Comparison of ENCODE assay signal across 1 cellular context in the genomic region with DNA sequence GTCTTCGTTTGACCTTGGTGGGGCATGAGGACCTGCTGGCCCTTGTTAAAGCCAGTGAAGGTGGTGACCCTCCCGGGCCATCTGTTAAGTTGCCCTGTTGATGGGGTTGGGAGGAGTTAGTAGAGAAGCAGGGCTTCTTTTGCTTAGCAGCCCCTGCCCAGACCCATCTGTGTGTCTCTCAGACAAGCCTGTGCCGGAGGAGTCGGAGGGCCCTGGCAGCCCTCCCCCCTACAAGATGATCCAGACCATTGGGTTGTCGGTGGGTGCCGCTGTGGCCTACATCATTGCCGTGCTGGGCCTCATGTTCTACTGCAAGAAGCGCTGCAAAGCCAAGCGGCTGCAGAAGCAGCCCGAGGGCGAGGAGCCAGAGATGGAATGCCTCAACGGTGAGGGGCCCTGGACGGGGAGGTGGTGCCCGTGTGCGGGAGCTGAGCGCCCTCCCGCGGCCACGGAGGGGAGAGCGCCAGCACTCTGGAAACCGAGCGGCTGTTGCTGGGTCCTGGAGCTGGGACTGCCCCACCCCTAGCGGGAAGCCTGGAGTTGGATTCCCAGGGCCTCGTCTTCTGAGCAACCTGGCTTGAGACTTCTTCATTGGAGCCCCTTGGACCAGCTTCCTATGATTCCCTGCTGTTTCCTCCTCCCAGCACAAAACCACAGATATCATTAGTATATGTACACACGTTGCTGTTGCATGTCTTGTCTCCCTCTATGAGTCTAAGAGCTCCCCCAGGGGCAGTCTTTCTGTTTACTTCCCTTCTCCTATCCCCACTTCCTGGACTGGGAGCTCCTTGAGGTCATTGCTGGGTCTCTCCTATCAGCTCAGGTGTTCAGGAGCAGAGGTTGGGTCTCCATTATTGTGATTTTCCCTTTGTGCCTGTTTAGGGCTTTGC.
TF ChIP-seq lines count a peak whose summit lies in the region.

No MANE protein-coding gene starts in this region.

TF ChIP-seq in HepG2, 621 proteins besides CTCF, POLR2A, EP300 and RAD21 (continued from another document and continues in another):
- TF ChIP-seq, protein P1, sequence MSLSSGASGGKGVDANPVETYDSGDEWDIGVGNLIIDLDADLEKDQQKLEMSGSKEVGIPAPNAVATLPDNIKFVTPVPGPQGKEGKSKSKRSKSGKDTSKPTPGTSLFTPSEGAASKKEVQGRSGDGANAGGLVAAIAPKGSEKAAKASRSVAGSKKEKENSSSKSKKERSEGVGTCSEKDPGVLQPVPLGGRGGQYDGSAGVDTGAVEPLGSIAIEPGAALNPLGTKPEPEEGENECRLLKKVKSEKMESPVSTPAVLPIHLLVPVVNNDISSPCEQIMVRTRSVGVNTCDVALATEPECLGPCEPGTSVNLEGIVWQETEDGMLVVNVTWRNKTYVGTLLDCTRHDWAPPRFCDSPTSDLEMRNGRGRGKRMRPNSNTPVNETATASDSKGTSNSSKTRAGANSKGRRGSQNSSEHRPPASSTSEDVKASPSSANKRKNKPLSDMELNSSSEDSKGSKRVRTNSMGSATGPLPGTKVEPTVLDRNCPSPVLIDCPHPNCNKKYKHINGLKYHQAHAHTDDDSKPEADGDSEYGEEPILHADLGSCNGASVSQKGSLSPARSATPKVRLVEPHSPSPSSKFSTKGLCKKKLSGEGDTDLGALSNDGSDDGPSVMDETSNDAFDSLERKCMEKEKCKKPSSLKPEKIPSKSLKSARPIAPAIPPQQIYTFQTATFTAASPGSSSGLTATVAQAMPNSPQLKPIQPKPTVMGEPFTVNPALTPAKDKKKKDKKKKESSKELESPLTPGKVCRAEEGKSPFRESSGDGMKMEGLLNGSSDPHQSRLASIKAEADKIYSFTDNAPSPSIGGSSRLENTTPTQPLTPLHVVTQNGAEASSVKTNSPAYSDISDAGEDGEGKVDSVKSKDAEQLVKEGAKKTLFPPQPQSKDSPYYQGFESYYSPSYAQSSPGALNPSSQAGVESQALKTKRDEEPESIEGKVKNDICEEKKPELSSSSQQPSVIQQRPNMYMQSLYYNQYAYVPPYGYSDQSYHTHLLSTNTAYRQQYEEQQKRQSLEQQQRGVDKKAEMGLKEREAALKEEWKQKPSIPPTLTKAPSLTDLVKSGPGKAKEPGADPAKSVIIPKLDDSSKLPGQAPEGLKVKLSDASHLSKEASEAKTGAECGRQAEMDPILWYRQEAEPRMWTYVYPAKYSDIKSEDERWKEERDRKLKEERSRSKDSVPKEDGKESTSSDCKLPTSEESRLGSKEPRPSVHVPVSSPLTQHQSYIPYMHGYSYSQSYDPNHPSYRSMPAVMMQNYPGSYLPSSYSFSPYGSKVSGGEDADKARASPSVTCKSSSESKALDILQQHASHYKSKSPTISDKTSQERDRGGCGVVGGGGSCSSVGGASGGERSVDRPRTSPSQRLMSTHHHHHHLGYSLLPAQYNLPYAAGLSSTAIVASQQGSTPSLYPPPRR (CRISPR knock-in tag; IDR thresholded peaks at IDR 0.05; ENCODE audit: borderline replicate concordance) = no peak
- TF ChIP-seq IRF2 (CRISPR knock-in tag; IDR thresholded peaks at IDR 0.05) = peak; percentile 56; the same call in 1 of the 2 replicates
- no peak for TF ChIP-seq ZFYVE20 (CRISPR knock-in tag; IDR thresholded peaks at IDR 0.05; ENCODE audit: borderline replicate concordance, low read depth)
- TF ChIP-seq ZNF138 (CRISPR knock-in tag; IDR thresholded peaks at IDR 0.05; ENCODE audit: low read depth) = 0 out of 2 replicates have a peak, but pooled peaks have one; percentile 19
- peak; percentile 87; the same call in 1 of the 2 replicates for TF ChIP-seq ZNF563 (CRISPR knock-in tag; IDR thresholded peaks at IDR 0.05)
- no peak for TF ChIP-seq SOX13 (IDR thresholded peaks at IDR 0.05)
- peak in 1 of 2 experiments; percentile 53; a peak in 1 of 4 replicates for TF ChIP-seq SOX13 (CRISPR knock-in tag; conservative IDR thresholded peaks at IDR 0.05 in 1 of 2, IDR thresholded peaks at IDR 0.05 in 1 of 2)
- TF ChIP-seq ZFP90 (CRISPR knock-in tag; IDR thresholded peaks at IDR 0.05; ENCODE audit: borderline replicate concordance) = peak; percentile 63; the same call in 1 of the 2 replicates
- TF ChIP-seq XBP1 (CRISPR knock-in tag; IDR thresholded peaks at IDR 0.05) = no peak
- TF ChIP-seq ZBTB38 (CRISPR knock-in tag; IDR thresholded peaks at IDR 0.05) = peak; percentile 94
- peak; percentile 75 for TF ChIP-seq ZMYM4 (CRISPR knock-in tag; IDR thresholded peaks at IDR 0.05)
- peak; percentile 56; the same call in 1 of the 2 replicates for TF ChIP-seq ELF1 (CRISPR knock-in tag; IDR thresholded peaks at IDR 0.05)
- peak; percentile 72 for TF ChIP-seq ZNF263 (CRISPR knock-in tag; IDR thresholded peaks at IDR 0.05)
- peak; percentile 88 for TF ChIP-seq ERF (CRISPR knock-in tag; IDR thresholded peaks at IDR 0.05)
- TF ChIP-seq PHF8 (CRISPR knock-in tag; IDR thresholded peaks at IDR 0.05) = peak; percentile 43; the same call in 1 of the 2 replicates
- no peak for TF ChIP-seq ZNF543 (CRISPR knock-in tag; IDR thresholded peaks at IDR 0.05)
- peak; percentile 71 for TF ChIP-seq FOXO1 (CRISPR knock-in tag; IDR thresholded peaks at IDR 0.05)
- TF ChIP-seq, protein P2, sequence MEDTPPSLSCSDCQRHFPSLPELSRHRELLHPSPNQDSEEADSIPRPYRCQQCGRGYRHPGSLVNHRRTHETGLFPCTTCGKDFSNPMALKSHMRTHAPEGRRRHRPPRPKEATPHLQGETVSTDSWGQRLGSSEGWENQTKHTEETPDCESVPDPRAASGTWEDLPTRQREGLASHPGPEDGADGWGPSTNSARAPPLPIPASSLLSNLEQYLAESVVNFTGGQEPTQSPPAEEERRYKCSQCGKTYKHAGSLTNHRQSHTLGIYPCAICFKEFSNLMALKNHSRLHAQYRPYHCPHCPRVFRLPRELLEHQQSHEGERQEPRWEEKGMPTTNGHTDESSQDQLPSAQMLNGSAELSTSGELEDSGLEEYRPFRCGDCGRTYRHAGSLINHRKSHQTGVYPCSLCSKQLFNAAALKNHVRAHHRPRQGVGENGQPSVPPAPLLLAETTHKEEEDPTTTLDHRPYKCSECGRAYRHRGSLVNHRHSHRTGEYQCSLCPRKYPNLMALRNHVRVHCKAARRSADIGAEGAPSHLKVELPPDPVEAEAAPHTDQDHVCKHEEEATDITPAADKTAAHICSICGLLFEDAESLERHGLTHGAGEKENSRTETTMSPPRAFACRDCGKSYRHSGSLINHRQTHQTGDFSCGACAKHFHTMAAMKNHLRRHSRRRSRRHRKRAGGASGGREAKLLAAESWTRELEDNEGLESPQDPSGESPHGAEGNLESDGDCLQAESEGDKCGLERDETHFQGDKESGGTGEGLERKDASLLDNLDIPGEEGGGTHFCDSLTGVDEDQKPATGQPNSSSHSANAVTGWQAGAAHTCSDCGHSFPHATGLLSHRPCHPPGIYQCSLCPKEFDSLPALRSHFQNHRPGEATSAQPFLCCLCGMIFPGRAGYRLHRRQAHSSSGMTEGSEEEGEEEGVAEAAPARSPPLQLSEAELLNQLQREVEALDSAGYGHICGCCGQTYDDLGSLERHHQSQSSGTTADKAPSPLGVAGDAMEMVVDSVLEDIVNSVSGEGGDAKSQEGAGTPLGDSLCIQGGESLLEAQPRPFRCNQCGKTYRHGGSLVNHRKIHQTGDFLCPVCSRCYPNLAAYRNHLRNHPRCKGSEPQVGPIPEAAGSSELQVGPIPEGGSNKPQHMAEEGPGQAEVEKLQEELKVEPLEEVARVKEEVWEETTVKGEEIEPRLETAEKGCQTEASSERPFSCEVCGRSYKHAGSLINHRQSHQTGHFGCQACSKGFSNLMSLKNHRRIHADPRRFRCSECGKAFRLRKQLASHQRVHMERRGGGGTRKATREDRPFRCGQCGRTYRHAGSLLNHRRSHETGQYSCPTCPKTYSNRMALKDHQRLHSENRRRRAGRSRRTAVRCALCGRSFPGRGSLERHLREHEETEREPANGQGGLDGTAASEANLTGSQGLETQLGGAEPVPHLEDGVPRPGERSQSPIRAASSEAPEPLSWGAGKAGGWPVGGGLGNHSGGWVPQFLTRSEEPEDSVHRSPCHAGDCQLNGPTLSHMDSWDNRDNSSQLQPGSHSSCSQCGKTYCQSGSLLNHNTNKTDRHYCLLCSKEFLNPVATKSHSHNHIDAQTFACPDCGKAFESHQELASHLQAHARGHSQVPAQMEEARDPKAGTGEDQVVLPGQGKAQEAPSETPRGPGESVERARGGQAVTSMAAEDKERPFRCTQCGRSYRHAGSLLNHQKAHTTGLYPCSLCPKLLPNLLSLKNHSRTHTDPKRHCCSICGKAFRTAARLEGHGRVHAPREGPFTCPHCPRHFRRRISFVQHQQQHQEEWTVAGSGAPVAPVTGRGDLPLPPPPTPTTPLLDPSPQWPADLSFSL (CRISPR knock-in tag; IDR thresholded peaks at IDR 0.05) = 0 out of 2 replicates have a peak, but pooled peaks have one; percentile 8
- peak; percentile 93; the same call in 1 of the 2 replicates for TF ChIP-seq TOE1 (CRISPR knock-in tag; IDR thresholded peaks at IDR 0.05)
- TF ChIP-seq, protein P3, sequence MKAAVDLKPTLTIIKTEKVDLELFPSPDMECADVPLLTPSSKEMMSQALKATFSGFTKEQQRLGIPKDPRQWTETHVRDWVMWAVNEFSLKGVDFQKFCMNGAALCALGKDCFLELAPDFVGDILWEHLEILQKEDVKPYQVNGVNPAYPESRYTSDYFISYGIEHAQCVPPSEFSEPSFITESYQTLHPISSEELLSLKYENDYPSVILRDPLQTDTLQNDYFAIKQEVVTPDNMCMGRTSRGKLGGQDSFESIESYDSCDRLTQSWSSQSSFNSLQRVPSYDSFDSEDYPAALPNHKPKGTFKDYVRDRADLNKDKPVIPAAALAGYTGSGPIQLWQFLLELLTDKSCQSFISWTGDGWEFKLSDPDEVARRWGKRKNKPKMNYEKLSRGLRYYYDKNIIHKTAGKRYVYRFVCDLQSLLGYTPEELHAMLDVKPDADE (CRISPR knock-in tag; IDR thresholded peaks at IDR 0.05) = no peak
- TF ChIP-seq CEBPB (IDR thresholded peaks at IDR 0.05; ENCODE audit: borderline replicate concordance, low read depth, low read length) = no peak
- no peak for TF ChIP-seq GABPA (IDR thresholded peaks at IDR 0.05; ENCODE audit: low read depth, low read length)
- peak; percentile 52; the same call in 1 of the 2 replicates for TF ChIP-seq GABPA (CRISPR knock-in tag; IDR thresholded peaks at IDR 0.05; ENCODE audit: low read depth)
- 0 out of 2 replicates have a peak, but pooled peaks have one; percentile 69 for TF ChIP-seq ZNF343 (CRISPR knock-in tag; IDR thresholded peaks at IDR 0.05)
- peak; percentile 75; the same call in 1 of the 2 replicates for TF ChIP-seq ZNF768 (CRISPR knock-in tag; IDR thresholded peaks at IDR 0.05)
- no peak for TF ChIP-seq CAMTA2 (CRISPR knock-in tag; IDR thresholded peaks at IDR 0.05; ENCODE audit: borderline replicate concordance)
- no peak; the same call in 1 of the 2 replicates for TF ChIP-seq TSC22D2 (CRISPR knock-in tag; IDR thresholded peaks at IDR 0.05; ENCODE audit: borderline replicate concordance)
- TF ChIP-seq RNF2 (conservative IDR thresholded peaks at IDR 0.05; ENCODE audit: low read depth) = no peak
- TF ChIP-seq SALL1 (CRISPR knock-in tag; IDR thresholded peaks at IDR 0.05) = peak; percentile 92
- TF ChIP-seq, protein P4, sequence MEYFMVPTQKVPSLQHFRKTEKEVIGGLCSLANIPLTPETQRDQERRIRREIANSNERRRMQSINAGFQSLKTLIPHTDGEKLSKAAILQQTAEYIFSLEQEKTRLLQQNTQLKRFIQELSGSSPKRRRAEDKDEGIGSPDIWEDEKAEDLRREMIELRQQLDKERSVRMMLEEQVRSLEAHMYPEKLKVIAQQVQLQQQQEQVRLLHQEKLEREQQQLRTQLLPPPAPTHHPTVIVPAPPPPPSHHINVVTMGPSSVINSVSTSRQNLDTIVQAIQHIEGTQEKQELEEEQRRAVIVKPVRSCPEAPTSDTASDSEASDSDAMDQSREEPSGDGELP (IDR thresholded peaks at IDR 0.05; ENCODE audit: borderline replicate concordance, low read depth) = peak; percentile 30; the same call in 1 of the 2 replicates
- TF ChIP-seq ZNF121 (CRISPR knock-in tag; IDR thresholded peaks at IDR 0.05) = 0 out of 2 replicates have a peak, but pooled peaks have one; percentile 29
- TF ChIP-seq ZNF431 (CRISPR knock-in tag; IDR thresholded peaks at IDR 0.05; ENCODE audit: borderline replicate concordance, low read depth) = peak; percentile 22; the same call in 1 of the 2 replicates
- TF ChIP-seq, protein P5, sequence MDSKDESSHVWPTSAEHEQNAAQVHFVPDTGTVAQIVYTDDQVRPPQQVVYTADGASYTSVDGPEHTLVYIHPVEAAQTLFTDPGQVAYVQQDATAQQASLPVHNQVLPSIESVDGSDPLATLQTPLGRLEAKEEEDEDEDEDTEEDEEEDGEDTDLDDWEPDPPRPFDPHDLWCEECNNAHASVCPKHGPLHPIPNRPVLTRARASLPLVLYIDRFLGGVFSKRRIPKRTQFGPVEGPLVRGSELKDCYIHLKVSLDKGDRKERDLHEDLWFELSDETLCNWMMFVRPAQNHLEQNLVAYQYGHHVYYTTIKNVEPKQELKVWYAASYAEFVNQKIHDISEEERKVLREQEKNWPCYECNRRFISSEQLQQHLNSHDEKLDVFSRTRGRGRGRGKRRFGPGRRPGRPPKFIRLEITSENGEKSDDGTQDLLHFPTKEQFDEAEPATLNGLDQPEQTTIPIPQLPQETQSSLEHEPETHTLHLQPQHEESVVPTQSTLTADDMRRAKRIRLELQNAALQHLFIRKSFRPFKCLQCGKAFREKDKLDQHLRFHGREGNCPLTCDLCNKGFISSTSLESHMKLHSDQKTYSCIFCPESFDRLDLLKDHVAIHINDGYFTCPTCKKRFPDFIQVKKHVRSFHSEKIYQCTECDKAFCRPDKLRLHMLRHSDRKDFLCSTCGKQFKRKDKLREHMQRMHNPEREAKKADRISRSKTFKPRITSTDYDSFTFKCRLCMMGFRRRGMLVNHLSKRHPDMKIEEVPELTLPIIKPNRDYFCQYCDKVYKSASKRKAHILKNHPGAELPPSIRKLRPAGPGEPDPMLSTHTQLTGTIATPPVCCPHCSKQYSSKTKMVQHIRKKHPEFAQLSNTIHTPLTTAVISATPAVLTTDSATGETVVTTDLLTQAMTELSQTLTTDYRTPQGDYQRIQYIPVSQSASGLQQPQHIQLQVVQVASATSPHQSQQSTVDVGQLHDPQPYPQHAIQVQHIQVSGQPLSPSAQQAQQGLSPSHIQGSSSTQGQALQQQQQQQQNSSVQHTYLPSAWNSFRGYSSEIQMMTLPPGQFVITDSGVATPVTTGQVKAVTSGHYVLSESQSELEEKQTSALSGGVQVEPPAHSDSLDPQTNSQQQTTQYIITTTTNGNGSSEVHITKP (CRISPR knock-in tag; IDR thresholded peaks at IDR 0.05; ENCODE audit: low read depth) = 0 out of 2 replicates have a peak, but pooled peaks have one; percentile 22
- no peak for TF ChIP-seq RAD51 (IDR thresholded peaks at IDR 0.05; ENCODE audit: borderline replicate concordance)
- TF ChIP-seq KDM5B (CRISPR knock-in tag; IDR thresholded peaks at IDR 0.05; ENCODE audit: borderline replicate concordance) = peak; percentile 64; the same call in 1 of the 2 replicates
- no peak for TF ChIP-seq GLI4 (CRISPR knock-in tag; IDR thresholded peaks at IDR 0.05; ENCODE audit: borderline replicate concordance)
- peak; percentile 89 for TF ChIP-seq TEAD3 (CRISPR knock-in tag; optimal IDR thresholded peaks at IDR 0.05; ENCODE audit: borderline replicate concordance)
- TF ChIP-seq SOX6 (IDR thresholded peaks at IDR 0.05) = no peak
- peak; percentile 68 for TF ChIP-seq SOX6 (CRISPR knock-in tag; IDR thresholded peaks at IDR 0.05)
- TF ChIP-seq TGIF2 (CRISPR knock-in tag; IDR thresholded peaks at IDR 0.05) = peak; percentile 75; the same call in 1 of the 2 replicates
